8 cellular contexts compared by ENCODE assay signal in the genomic region with DNA sequence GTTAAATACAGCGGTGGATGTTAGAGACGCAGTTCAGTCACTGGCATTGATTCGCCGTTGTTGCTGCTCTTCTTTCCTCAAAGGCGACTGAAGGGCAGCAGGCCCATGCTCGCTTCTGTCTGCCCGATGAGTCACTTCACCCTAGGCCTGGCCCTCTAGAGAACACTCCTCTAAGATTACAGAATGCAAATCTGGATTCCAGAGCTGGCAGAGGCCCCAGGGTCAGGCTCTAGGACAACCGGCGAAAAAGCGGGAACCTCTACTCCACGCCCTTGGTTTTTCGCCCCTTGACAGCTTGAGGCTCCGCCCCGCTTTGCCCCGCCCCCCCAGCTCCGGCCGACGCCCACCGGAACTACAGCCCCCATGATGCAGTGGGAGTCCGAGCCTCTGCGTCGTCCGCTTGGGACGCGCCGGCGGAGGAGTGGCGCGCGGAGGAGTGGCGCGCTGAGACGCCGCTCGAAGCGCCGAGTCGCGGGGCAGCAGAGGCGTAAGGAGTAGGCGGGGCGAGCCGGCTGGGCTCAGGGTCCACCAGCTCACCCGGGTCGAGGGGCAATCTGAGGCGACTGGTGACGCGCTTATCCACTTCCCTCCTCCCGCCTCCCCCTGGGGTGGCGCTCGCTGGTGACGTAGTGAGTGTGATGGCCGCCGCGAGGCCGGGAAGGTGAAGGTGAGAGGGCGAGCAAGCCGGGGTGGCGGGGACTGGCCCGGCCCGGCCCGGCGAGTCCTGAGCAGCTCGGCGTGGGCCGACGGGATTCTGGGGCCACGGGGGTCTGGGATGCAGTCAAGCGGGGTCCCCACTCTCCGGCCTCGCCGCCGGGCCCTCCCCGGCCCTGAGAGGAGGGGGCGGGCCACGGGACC. TPM values are rescaled to one million over a fixed set of nuclear protein-coding genes. Genes with fewer than 3 reads are reported as not detected.
DNase-seq lines count a peak whose midpoint lies in the region; ATAC-seq and TF ChIP-seq lines count a peak whose summit lies in the region.

Gene MFN2 (plus strand): TSS at position 627 of the 858 bp plus-strand sequence. CDS start 8,725 bp downstream, outside the sequence.

- peaks cover 22% of the 10 kb centered on the region for H3K36me3 Mint-ChIP-seq in activated naive CD8-positive, alpha-beta T cell treated with anti-CD3 and anti-CD28 coated beads, Interleukin-2, amount 50 U/mL, for 24 hours (ENCODE audit: low read depth)

- peak; percentile 91 for TF ChIP-seq EP300 in tibial nerve (IDR thresholded peaks at IDR 0.05)

- H3K9ac ChIP-seq in parathyroid adenoma, result peak within 1 kb of the TSS; percentile 51

- no peaks in the 10 kb centered on the region for H3K27me3 ChIP-seq in parathyroid adenoma (ENCODE audit: control insufficient read depth, insufficient read depth, low read length)
- H3K27me3 ChIP-seq in tibial nerve, result no peaks in the 10 kb centered on the region

- intact Hi-C loops in Right ventricle myocardium superior (cut with DNase I), result loop anchor here (5.0 kb wide), 1 partner anchor 43 kb away; no protein-coding TSS in a partner anchor

- peak within 1 kb of the TSS; percentile 88 for H3K4me2 ChIP-seq in parathyroid adenoma (ENCODE audit: low read length)

- no peaks in the 10 kb centered on the region for H3K9me3 Mint-ChIP-seq in activated naive CD8-positive, alpha-beta T cell treated with anti-CD3 and anti-CD28 coated beads, Interleukin-2, amount 50 U/mL, for 24 hours

- peaks cover 3% of the 10 kb centered on the region for H3K4me1 ChIP-seq in parathyroid adenoma
- peaks cover 0 to 51% (median 13%) of the 10 kb centered on the region in 4 donors for H3K4me1 ChIP-seq in tibial nerve

- ATAC-seq in HG02763 (IDR thresholded peaks at IDR 0.05; ENCODE audit: unreplicated experiment) (peak; percentile 90), Right ventricle myocardium superior (ENCODE audit: poor library complexity) (peak; percentile 91)
- peak; percentile 94 for ATAC-seq in activated naive CD8-positive, alpha-beta T cell treated with anti-CD3 and anti-CD28 coated beads, Interleukin-2, amount 50 U/mL, for 24 hours

- no peak for TF ChIP-seq CTCF in GM12865 (IDR thresholded peaks at IDR 0.05; ENCODE audit: insufficient read depth, low read depth, low read length, missing control alignments)
- TF ChIP-seq CTCF in parathyroid adenoma (IDR thresholded peaks at IDR 0.05), result no peak
- peak in 1 of 5 experiments; percentile 43 for TF ChIP-seq CTCF in tibial nerve (IDR thresholded peaks at IDR 0.05)

- no peaks in the 10 kb centered on the region for H3K9me3 ChIP-seq in parathyroid adenoma (ENCODE audit: control insufficient read depth, low read length)
- no peaks in the 10 kb centered on the region for H3K9me3 ChIP-seq in tibial nerve

- peak within 1 kb of the TSS; percentile 96 for H3K4me3 Mint-ChIP-seq in activated naive CD8-positive, alpha-beta T cell treated with anti-CD3 and anti-CD28 coated beads, Interleukin-2, amount 50 U/mL, for 24 hours

- peak within 1 kb of the TSS; percentile 93 for H3K27ac Mint-ChIP-seq in activated naive CD8-positive, alpha-beta T cell treated with anti-CD3 and anti-CD28 coated beads, Interleukin-2, amount 50 U/mL, for 24 hours

- DNase-seq in GM12865 (ENCODE audit: low read depth), result peak; percentile 98
- peak; percentile 86 for DNase-seq in NCI-H1417 treated with DMSO at 0.1 percent for 48 hours (lab: John Stamatoyannopoulos, UW)
- DNase-seq in SW480 (ENCODE audit: low spot score), result peak; percentile 97
- peak; percentile 93 for DNase-seq in activated naive CD8-positive, alpha-beta T cell treated with anti-CD3 and anti-CD28 coated beads, Interleukin-2, amount 50 U/mL, for 24 hours
- DNase-seq in Right ventricle myocardium superior, result peak; percentile 98
- peak; percentile 88 to 92 for DNase-seq in tibial nerve (ENCODE audit: low spot score in 2 of 2)

- WGBS in tibial nerve, 2 donors, result 0% methylated on average over 53 to 56 of the region's 76 CpGs

- peaks cover 37% of the 10 kb centered on the region for H3K4me1 Mint-ChIP-seq in activated naive CD8-positive, alpha-beta T cell treated with anti-CD3 and anti-CD28 coated beads, Interleukin-2, amount 50 U/mL, for 24 hours

- H3K27me3 Mint-ChIP-seq in activated naive CD8-positive, alpha-beta T cell treated with anti-CD3 and anti-CD28 coated beads, Interleukin-2, amount 50 U/mL, for 24 hours, result no peaks in the 10 kb centered on the region

- H3K4me3 ChIP-seq in GM12865 (ENCODE audit: low read depth, low read length) (peak within 1 kb of the TSS; percentile 89), parathyroid adenoma (ENCODE audit: low read depth, low read length) (peak within 1 kb of the TSS; percentile 91), tibial nerve (peak within 1 kb of the TSS; percentile 73 to 85 (median 76))

- peak within 1 kb of the TSS; percentile 89 for H2AFZ ChIP-seq in parathyroid adenoma

- peaks cover 7% of the 10 kb centered on the region for H3K79me2 ChIP-seq in parathyroid adenoma

- H3K27ac ChIP-seq in parathyroid adenoma (peak within 1 kb of the TSS; percentile 80), tibial nerve (peak within 1 kb of the TSS; percentile 92 to 96 (median 94))

- TF ChIP-seq POLR2A in tibial nerve (IDR thresholded peaks at IDR 0.05), result peak in 1 of 2 donors; percentile 45

- H3K36me3 ChIP-seq in parathyroid adenoma (ENCODE audit: control insufficient read depth, insufficient read depth, low read length) (no peaks in the 10 kb centered on the region), tibial nerve (peaks cover 0 to 49% (median 5%) of the 10 kb centered on the region in 3 donors)

RNA-seq across cellular contexts. Expression of gene MFN2, which starts in this region (rescaled TPM):
- 648 TPM for total RNA-seq in Right ventricle myocardium superior
- 10 to 100 TPM; 53.8 to 71.6 (median 58.7) TPM for total RNA-seq in tibial nerve

Comparison
In these comparisons a context has a peak if more than half of its experiments do, and no peak if none do; other contexts are left out.
1. Peak in every context shown above with its lines: DNase-seq, ATAC-seq, H3K4me3 ChIP-seq and H3K27ac ChIP-seq.